In the genomic region with DNA sequence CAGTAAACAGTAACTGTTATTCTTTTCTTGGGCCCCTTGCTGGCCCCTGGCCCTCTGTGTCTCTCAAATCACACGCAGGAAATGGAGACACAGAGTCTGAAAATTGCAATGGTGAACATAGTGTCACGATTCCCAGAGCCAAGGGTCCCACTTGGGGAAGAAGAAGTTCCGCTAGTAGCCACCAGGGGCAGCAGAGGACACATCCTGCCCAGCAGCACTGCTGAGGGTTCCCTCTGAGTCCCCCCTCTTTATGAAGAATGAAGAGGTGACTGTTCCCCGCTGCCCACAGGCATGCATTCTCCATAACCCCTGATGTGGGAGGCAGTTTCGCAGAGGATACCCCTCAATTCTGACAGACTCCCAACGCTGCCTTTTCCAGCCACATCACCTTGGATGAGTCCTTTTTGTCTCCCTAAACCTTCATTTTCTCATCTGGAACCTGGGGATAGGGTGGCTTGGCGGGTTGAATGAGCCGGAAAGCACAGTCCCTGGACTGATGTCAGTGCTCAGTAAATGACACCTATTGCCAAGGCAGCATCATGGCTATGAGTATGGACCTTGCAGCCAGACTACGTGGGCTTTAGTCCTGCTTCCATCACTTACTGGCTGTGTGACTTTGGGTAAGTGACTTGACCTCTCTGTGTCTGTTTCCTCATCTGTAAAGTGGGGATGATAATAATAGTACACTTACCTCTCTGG, we compare ENCODE assay signal across 8 cellular contexts.
DNase-seq lines count a peak whose midpoint lies in the region; ATAC-seq and TF ChIP-seq lines count a peak whose summit lies in the region.

No MANE protein-coding gene starts in this region.

- ATAC-seq in HCT116 = peak; percentile 95
- no peak for ATAC-seq in HG03135 (IDR thresholded peaks at IDR 0.05; ENCODE audit: unreplicated experiment)
- ATAC-seq in GM18519 (IDR thresholded peaks at IDR 0.05; ENCODE audit: low FRiP score, unreplicated experiment) = no peak

- TF ChIP-seq CTCF in HCT116 (IDR thresholded peaks at IDR 0.05 in 2 of 3, conservative IDR thresholded peaks at IDR 0.05 in 1 of 3; ENCODE audit: borderline replicate concordance in 1 of 3, insufficient read depth in 1 of 3, low read depth in 2 of 3, low read length in 2 of 3) (peak; percentile 30 to 92 (median 88); a peak in 5 of 6 replicates), astrocyte of the cerebellum (IDR thresholded peaks at IDR 0.05; ENCODE audit: low read depth, low read length, missing control alignments) (peak; percentile 93)

- TF ChIP-seq POLR2A in HCT116 (IDR thresholded peaks at IDR 0.05; ENCODE audit: borderline replicate concordance, extremely low read depth, insufficient read depth, insufficient read length) = no peak

- H4K20me1 ChIP-seq in HCT116 (ENCODE audit: insufficient read depth) = no peaks in the 10 kb centered on the region

- no TSS peak for BruUV-seq in HCT116 (replicated peaks; lab: Mats Ljungman, UMichigan)

- POLR2A ChIA-PET in HCT116 (lab: Charles Lee) = no interaction called here

- H3K27me3 ChIP-seq in HCT116 (ENCODE audit: insufficient read depth, low read length) = no peaks in the 10 kb centered on the region

- peak; percentile 53 for TF ChIP-seq RAD21 in HCT116 (IDR thresholded peaks at IDR 0.05; ENCODE audit: low read depth)

- H3K4me1 ChIP-seq in HCT116 (ENCODE audit: control insufficient read depth in 1 of 2, insufficient read depth in 2 of 2, low read length in 2 of 2) = peaks cover 5 to 10% of the 10 kb centered on the region in 2 experiments; a peak in 2 of 4 replicates

- CTCF ChIA-PET in HCT116 (lab: Charles Lee) = interaction anchor here (0.8 to 1.1 kb wide), 4 partner anchors 9 to 60 kb away, joined by 3 to 4 read pairs (median 3); no protein-coding TSS in a partner anchor

- H3K9me2 ChIP-seq in HCT116 (ENCODE audit: insufficient read depth) = no peaks in the 10 kb centered on the region

- peak overlapping the region; percentile 36 for H3K4me2 ChIP-seq in HCT116 (ENCODE audit: low read length)

- RAD21 ChIA-PET in HCT116 (lab: Charles Lee; ENCODE audit: low non-redundant PET in 1 of 2, low total read pairs in 2 of 2, uncharacterized antibody in 2 of 2, unreplicated experiment in 2 of 2) = no interaction called here

- no peak overlapping the region for H3K27ac ChIP-seq in HCT116 (ENCODE audit: low read depth, low read length)

- H2AFZ ChIP-seq in HCT116 (ENCODE audit: low read depth, low read length, poor library complexity, severe bottlenecking) = peak overlapping the region; percentile 66

- H3K79me2 ChIP-seq in HCT116 (ENCODE audit: insufficient read depth, low read length) = no peaks in the 10 kb centered on the region

- H3K9ac ChIP-seq in HCT116 (ENCODE audit: low read length) = no peak overlapping the region

- intact Hi-C loops in HCT116 (cut with micrococcal nuclease) = loop anchor here (2.0 kb wide), 1 partner anchor 111 kb away; no protein-coding TSS in a partner anchor

- no peaks in the 10 kb centered on the region for H3K36me3 ChIP-seq in HCT116 (ENCODE audit: control insufficient read depth in 1 of 2, insufficient read depth in 2 of 2, low read length in 2 of 2)

- in situ Hi-C loops in SK-MEL-5 (cut with HindIII; ENCODE audit: low pct_unique_long_range_greater_than_20kb, low sequenced_read_pairs) = no loop called here
- in situ Hi-C loops in astrocyte of the cerebellum (cut with HindIII; ENCODE audit: low sequenced_read_pairs) = no loop called here

- H3K9me3 ChIP-seq in HCT116 (ENCODE audit: control insufficient read depth in 1 of 2, insufficient read depth in 1 of 2, low read depth in 1 of 2, low read length in 2 of 2) = no peaks in the 10 kb centered on the region

- H3K4me3 ChIP-seq in HCT116 (replicated peaks in 1 of 2; ENCODE audit: low read depth in 1 of 2, low read length in 2 of 2) = no peak overlapping the region
- H3K4me3 ChIP-seq in astrocyte of the cerebellum (ENCODE audit: low read depth, low read length) = no peak overlapping the region

- DNase-seq in COR-L47 (lab: John Stamatoyannopoulos, UW) (peak; percentile 20), HCT116 (ENCODE audit: low read depth, low spot score) (peak; percentile 28), SK-MEL-5 (ENCODE audit: low read depth, low spot score) (peak; percentile 64), astrocyte of the cerebellum (ENCODE audit: low read depth) (no peak), islet precursor cell (peak; percentile 70)
- peak in 2 of 3 experiments; percentile 3 to 36 for DNase-seq in stimulated activated CD4-positive, alpha-beta T cell treated with anti-CD3 and anti-CD28 coated beads, TNF-alpha, amount 100 ng/mL, for 24 hours (ENCODE audit: low read depth in 3 of 3)

TF ChIP-seq in HCT116, 20 proteins besides CTCF, POLR2A, EP300 and RAD21:
- TF ChIP-seq, protein P1, sequence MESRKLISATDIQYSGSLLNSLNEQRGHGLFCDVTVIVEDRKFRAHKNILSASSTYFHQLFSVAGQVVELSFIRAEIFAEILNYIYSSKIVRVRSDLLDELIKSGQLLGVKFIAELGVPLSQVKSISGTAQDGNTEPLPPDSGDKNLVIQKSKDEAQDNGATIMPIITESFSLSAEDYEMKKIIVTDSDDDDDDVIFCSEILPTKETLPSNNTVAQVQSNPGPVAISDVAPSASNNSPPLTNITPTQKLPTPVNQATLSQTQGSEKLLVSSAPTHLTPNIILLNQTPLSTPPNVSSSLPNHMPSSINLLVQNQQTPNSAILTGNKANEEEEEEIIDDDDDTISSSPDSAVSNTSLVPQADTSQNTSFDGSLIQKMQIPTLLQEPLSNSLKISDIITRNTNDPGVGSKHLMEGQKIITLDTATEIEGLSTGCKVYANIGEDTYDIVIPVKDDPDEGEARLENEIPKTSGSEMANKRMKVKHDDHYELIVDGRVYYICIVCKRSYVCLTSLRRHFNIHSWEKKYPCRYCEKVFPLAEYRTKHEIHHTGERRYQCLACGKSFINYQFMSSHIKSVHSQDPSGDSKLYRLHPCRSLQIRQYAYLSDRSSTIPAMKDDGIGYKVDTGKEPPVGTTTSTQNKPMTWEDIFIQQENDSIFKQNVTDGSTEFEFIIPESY (IDR thresholded peaks at IDR 0.05; ENCODE audit: extremely low read depth, insufficient replicate concordance, low read length) = no peak
- TF ChIP-seq, protein P2, sequence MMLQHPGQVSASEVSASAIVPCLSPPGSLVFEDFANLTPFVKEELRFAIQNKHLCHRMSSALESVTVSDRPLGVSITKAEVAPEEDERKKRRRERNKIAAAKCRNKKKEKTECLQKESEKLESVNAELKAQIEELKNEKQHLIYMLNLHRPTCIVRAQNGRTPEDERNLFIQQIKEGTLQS (IDR thresholded peaks at IDR 0.05) = no peak
- TF ChIP-seq EZH2phosphoT487 (IDR thresholded peaks at IDR 0.05; ENCODE audit: borderline replicate concordance) (no peak), CBX3 (IDR thresholded peaks at IDR 0.05; ENCODE audit: low read depth) (no peak), ZNF274 (IDR thresholded peaks at IDR 0.05; ENCODE audit: low read depth, low read length) (no peak), EZH2 (IDR thresholded peaks at IDR 0.05) (no peak), YY1 (IDR thresholded peaks at IDR 0.05; ENCODE audit: extremely low read depth, insufficient replicate concordance, low read depth, low read length) (no peak), SP1 (IDR thresholded peaks at IDR 0.05; ENCODE audit: low read depth) (no peak), FOSL1 (IDR thresholded peaks at IDR 0.05; ENCODE audit: low read depth) (no peak), POLR2AphosphoS5 (IDR thresholded peaks at IDR 0.05; ENCODE audit: low read depth, low read length) (no peak), SRF (IDR thresholded peaks at IDR 0.05; ENCODE audit: low read depth) (no peak), JUND (IDR thresholded peaks at IDR 0.05) (no peak), ZFX (IDR thresholded peaks at IDR 0.05) (no peak), EGR1 (IDR thresholded peaks at IDR 0.05; ENCODE audit: low read depth) (no peak), ELF1 (IDR thresholded peaks at IDR 0.05; ENCODE audit: borderline replicate concordance, low read depth) (no peak), TCF7L2 (IDR thresholded peaks at IDR 0.05; ENCODE audit: borderline replicate concordance, extremely low read depth, insufficient read depth, insufficient read length) (no peak)
- TF ChIP-seq, protein P3, sequence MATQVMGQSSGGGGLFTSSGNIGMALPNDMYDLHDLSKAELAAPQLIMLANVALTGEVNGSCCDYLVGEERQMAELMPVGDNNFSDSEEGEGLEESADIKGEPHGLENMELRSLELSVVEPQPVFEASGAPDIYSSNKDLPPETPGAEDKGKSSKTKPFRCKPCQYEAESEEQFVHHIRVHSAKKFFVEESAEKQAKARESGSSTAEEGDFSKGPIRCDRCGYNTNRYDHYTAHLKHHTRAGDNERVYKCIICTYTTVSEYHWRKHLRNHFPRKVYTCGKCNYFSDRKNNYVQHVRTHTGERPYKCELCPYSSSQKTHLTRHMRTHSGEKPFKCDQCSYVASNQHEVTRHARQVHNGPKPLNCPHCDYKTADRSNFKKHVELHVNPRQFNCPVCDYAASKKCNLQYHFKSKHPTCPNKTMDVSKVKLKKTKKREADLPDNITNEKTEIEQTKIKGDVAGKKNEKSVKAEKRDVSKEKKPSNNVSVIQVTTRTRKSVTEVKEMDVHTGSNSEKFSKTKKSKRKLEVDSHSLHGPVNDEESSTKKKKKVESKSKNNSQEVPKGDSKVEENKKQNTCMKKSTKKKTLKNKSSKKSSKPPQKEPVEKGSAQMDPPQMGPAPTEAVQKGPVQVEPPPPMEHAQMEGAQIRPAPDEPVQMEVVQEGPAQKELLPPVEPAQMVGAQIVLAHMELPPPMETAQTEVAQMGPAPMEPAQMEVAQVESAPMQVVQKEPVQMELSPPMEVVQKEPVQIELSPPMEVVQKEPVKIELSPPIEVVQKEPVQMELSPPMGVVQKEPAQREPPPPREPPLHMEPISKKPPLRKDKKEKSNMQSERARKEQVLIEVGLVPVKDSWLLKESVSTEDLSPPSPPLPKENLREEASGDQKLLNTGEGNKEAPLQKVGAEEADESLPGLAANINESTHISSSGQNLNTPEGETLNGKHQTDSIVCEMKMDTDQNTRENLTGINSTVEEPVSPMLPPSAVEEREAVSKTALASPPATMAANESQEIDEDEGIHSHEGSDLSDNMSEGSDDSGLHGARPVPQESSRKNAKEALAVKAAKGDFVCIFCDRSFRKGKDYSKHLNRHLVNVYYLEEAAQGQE (IDR thresholded peaks at IDR 0.05; ENCODE audit: low read depth) = no peak
- TF ChIP-seq, protein P4, sequence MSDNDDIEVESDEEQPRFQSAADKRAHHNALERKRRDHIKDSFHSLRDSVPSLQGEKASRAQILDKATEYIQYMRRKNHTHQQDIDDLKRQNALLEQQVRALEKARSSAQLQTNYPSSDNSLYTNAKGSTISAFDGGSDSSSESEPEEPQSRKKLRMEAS (IDR thresholded peaks at IDR 0.05) = no peak
